10 cellular contexts compared by ENCODE assay signal in the genomic region with DNA sequence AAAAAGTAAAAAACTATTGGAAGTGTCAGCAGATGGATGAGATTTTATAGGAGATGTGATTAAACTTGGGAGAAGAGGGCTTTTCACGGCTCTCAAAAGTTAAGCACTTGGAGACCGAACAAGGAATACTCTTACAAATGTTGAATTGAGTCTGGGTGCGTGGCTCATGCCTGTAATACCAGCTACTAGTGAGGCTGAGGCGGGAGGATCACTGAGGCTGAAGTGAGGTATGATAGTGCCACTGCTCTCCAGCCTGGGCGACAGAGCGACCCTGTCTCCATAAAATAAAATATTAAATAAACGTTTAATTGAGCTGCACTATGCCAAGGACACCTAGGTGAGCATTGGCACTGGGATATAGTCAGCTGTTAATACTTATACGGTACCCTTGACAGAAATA. TPM values are rescaled to one million over a fixed set of nuclear protein-coding genes. Genes with fewer than 3 reads are reported as not detected.
DNase-seq lines count a peak whose midpoint lies in the region; ATAC-seq and TF ChIP-seq lines count a peak whose summit lies in the region.
"Had no signal": no experiment of that assay in that cellular context is flagged by ENCODE, and none has a peak within 500 bp of the region (broad histone marks: within the 10 kb centered on the region; RNA-seq: fewer than 3 reads in every experiment).

No MANE protein-coding gene starts in this region.

- no peak overlapping the region for H3K27ac ChIP-seq in thyroid gland

- intact Hi-C loops in thyroid gland (cut with DNase I) = no loop called here

- H3K27ac Mint-ChIP-seq in chondrocyte (ENCODE audit: unreplicated experiment) (no peak overlapping the region), nephron progenitor cell (no peak overlapping the region)

- peaks cover 17 to 20% of the 10 kb centered on the region in 2 donors for H3K4me1 ChIP-seq in thyroid gland

- H3K36me3 Mint-ChIP-seq in chondrocyte (ENCODE audit: low read depth) (no peaks in the 10 kb centered on the region), nephron progenitor cell (ENCODE audit: low read depth) (peaks cover 40% of the 10 kb centered on the region)

- H3K9me3 ChIP-seq in thyroid gland = no peaks in the 10 kb centered on the region
- H3K9me3 ChIP-seq: esophagus squamous epithelium had no signal

- peaks cover 23% of the 10 kb centered on the region for H3K4me1 Mint-ChIP-seq in chondrocyte (ENCODE audit: low read depth)
- peaks cover 56% of the 10 kb centered on the region for H3K4me1 Mint-ChIP-seq in nephron progenitor cell

- H3K4me3 Mint-ChIP-seq in chondrocyte (ENCODE audit: unreplicated experiment) = peak overlapping the region; percentile 99
- H3K4me3 Mint-ChIP-seq in nephron progenitor cell = peak overlapping the region; percentile 84

- H3K27me3 ChIP-seq in GM06990 (replicated peaks; ENCODE audit: control insufficient read depth, insufficient read depth, low read length) (no peaks in the 10 kb centered on the region), thyroid gland (no peaks in the 10 kb centered on the region)
- H3K27me3 ChIP-seq: esophagus squamous epithelium had no signal

- H3K9me3 Mint-ChIP-seq in chondrocyte (ENCODE audit: low read depth) = no peaks in the 10 kb centered on the region
- H3K9me3 Mint-ChIP-seq in nephron progenitor cell = no peaks in the 10 kb centered on the region

- 86 to 87% methylated on average over 8 of the region's 8 CpGs for WGBS in thyroid gland, 2 donors

- DNase-seq in GM06990 (ENCODE audit: extremely low read depth, insufficient read length) (no peak), LNCaP clone FGC (ENCODE audit: low read depth) (no peak), chondrocyte (ENCODE audit: low spot score) (no peak), nephron progenitor cell (no peak), GM20000 (ENCODE audit: low spot score) (no peak), thyroid gland (no peak)
- DNase-seq: esophagus squamous epithelium, NCI-H187 had no signal

- H3K4me3 ChIP-seq in GM06990 (replicated peaks; ENCODE audit: low read depth, low read length) (peak overlapping the region; percentile 93), LNCaP clone FGC (ENCODE audit: low read depth, low read length) (peak overlapping the region; percentile 86), thyroid gland (replicated peaks in 1 of 3) (no peak overlapping the region)

- H3K36me3 ChIP-seq in GM06990 (ENCODE audit: control insufficient read depth, insufficient read depth, low read length) (no peaks in the 10 kb centered on the region), thyroid gland (peaks cover 0 to 2% of the 10 kb centered on the region in 2 donors)

- ATAC-seq in HG02678 (IDR thresholded peaks at IDR 0.05; ENCODE audit: unreplicated experiment) (no peak), HG02870 (IDR thresholded peaks at IDR 0.05; ENCODE audit: unreplicated experiment) (no peak)

- TF ChIP-seq CTCF in GM06990 (IDR thresholded peaks at IDR 0.05; ENCODE audit: insufficient read depth, low read length, poor library complexity, severe bottlenecking) (no peak), LNCaP clone FGC (IDR thresholded peaks at IDR 0.05; ENCODE audit: control insufficient read depth, extremely low read depth, insufficient read depth) (no peak), chondrocyte (IDR thresholded peaks at IDR 0.05) (no peak), nephron progenitor cell (IDR thresholded peaks at IDR 0.05) (no peak), GM20000 (IDR thresholded peaks at IDR 0.05; ENCODE audit: extremely low read depth, missing control alignments) (no peak), thyroid gland (IDR thresholded peaks at IDR 0.05) (no peak)

- TF ChIP-seq POLR2A in thyroid gland (IDR thresholded peaks at IDR 0.05) = no peak

- H3K27me3 Mint-ChIP-seq in chondrocyte (ENCODE audit: low read depth) (no peaks in the 10 kb centered on the region), nephron progenitor cell (ENCODE audit: low read depth, poor library complexity) (peaks cover 6% of the 10 kb centered on the region)

RNA-seq across cellular contexts. Expression of a gene that starts 1.9 kb away (rescaled TPM):
- 27.8 to 30.1 TPM (median 28.8 TPM) in 3 replicates for total RNA-seq in chondrocyte
- 10 to 100 TPM; 41.3 to 57.7 (median 53.7) TPM for total RNA-seq in thyroid gland

RNA-seq across cellular contexts. Expression of a gene that starts 2.6 kb away (rescaled TPM):
- total RNA-seq in chondrocyte = 16.5 to 22.5 TPM (median 19.5 TPM) in 3 replicates
- total RNA-seq in thyroid gland = 10 to 100 TPM; 37.4 to 61.9 (median 46.8) TPM

Comparison
In these comparisons a context has a peak if more than half of its experiments do, and no peak if none do; other contexts are left out.
1. H3K4me3 ChIP-seq: peak in GM06990 (single experiment) and LNCaP clone FGC (single experiment); none in thyroid gland (0 of 3).